8 cellular contexts compared by ENCODE assay signal in genomic region chr15:74826372-74826819, GRCh38. TPM values are rescaled to one million over a fixed set of nuclear protein-coding genes. Genes with fewer than 3 reads are reported as not detected.
DNase-seq lines count a peak whose midpoint lies in the region; FAIRE-seq and TF ChIP-seq lines count a peak whose summit lies in the region.

CPLX3 (plus strand) TSS chr15:74826627; CDS start chr15:74826704, 77 bp downstream.

- no peak within 1 kb of the TSS for H3K4me3 Mint-ChIP-seq in activated CD4-positive, alpha-beta memory T cell treated with anti-CD3 and anti-CD28 coated beads, Interleukin-2, amount 10 ng/mL, durations not matched to agents 7 days and 5 days

- no peak for FAIRE-seq in frontal cortex (lab: Jason Lieb, UNC)

- DNase-seq in HuH-7 (ENCODE audit: low spot score) (peak; percentile 54), frontal cortex (ENCODE audit: low spot score in 2 of 2) (peak; percentile 81 to 85), HEK293T (ENCODE audit: extremely low spot score) (no peak), NCI-H2196 treated with DMSO at 0.1 percent for 48 hours (lab: John Stamatoyannopoulos, UW; ENCODE audit: unreplicated experiment) (no peak), EL (no peak), DMS153 (lab: John Stamatoyannopoulos, UW) (no peak)
- peak; percentile 66 for DNase-seq in activated CD4-positive, alpha-beta memory T cell treated with anti-CD3 and anti-CD28 coated beads, Interleukin-2, amount 10 ng/mL, durations not matched to agents 7 days and 5 days
- DNase-seq in stimulated activated CD4-positive, alpha-beta T cell treated with anti-CD3 and anti-CD28 coated beads, Interleukin-15, amount 100 ng/mL, for 24 hours, result peak; percentile 49

- H3K27ac Mint-ChIP-seq in activated CD4-positive, alpha-beta memory T cell treated with anti-CD3 and anti-CD28 coated beads, Interleukin-2, amount 10 ng/mL, durations not matched to agents 7 days and 5 days, result no peak within 1 kb of the TSS

- peaks cover 25% of the 10 kb centered on the region for H3K27me3 Mint-ChIP-seq in activated CD4-positive, alpha-beta memory T cell treated with anti-CD3 and anti-CD28 coated beads, Interleukin-2, amount 10 ng/mL, durations not matched to agents 7 days and 5 days

- POLR2A ChIA-PET in activated CD4-positive, alpha-beta memory T cell treated with anti-CD3 and anti-CD28 coated beads, Interleukin-2, amount 10 ng/mL, durations not matched to agents 7 days and 5 days (lab: Charles Lee), result interaction anchor here (1.4 to 2.4 kb wide), 2 partner anchors 18 to 43 kb away, joined by 3 to 5 read pairs; no protein-coding TSS in a partner anchor
- POLR2A ChIA-PET in HEK293T (lab: Yijun Ruan, JAX), result interaction anchor here (1.8 kb wide), 1 partner anchor 16 kb away, joined by 4 read pairs; no protein-coding TSS in a partner anchor

- CTCF ChIA-PET in activated CD4-positive, alpha-beta memory T cell treated with anti-CD3 and anti-CD28 coated beads, Interleukin-2, amount 10 ng/mL, durations not matched to agents 7 days and 5 days (lab: Charles Lee), result interaction anchor here (1.0 to 1.5 kb wide), 5 partner anchors 9 to 58 kb away, joined by 3 read pairs; no protein-coding TSS in a partner anchor
- CTCF ChIA-PET in HEK293T (lab: Yijun Ruan, JAX), result interaction anchor here (1.3 kb wide), 1 partner anchor 75 kb away, joined by 3 read pairs; no protein-coding TSS in a partner anchor

- H3K9me3 Mint-ChIP-seq in activated CD4-positive, alpha-beta memory T cell treated with anti-CD3 and anti-CD28 coated beads, Interleukin-2, amount 10 ng/mL, durations not matched to agents 7 days and 5 days, result no peaks in the 10 kb centered on the region

- H3K36me3 Mint-ChIP-seq in activated CD4-positive, alpha-beta memory T cell treated with anti-CD3 and anti-CD28 coated beads, Interleukin-2, amount 10 ng/mL, durations not matched to agents 7 days and 5 days (ENCODE audit: low read depth), result no peaks in the 10 kb centered on the region

- peaks cover 14% of the 10 kb centered on the region for H3K4me1 Mint-ChIP-seq in activated CD4-positive, alpha-beta memory T cell treated with anti-CD3 and anti-CD28 coated beads, Interleukin-2, amount 10 ng/mL, durations not matched to agents 7 days and 5 days

TF ChIP-seq in HEK293T, 16 proteins besides CTCF, POLR2A, EP300 and RAD21:
- TF ChIP-seq LEF1 (IDR thresholded peaks at IDR 0.05; ENCODE audit: borderline replicate concordance) (no peak), L3MBTL2 (conservative IDR thresholded peaks at IDR 0.05) (no peak), BHLHE40 (IDR thresholded peaks at IDR 0.05; ENCODE audit: borderline replicate concordance) (no peak), ARNT (IDR thresholded peaks at IDR 0.05) (no peak), ELF4 (IDR thresholded peaks at IDR 0.05) (no peak), FOXK2 (IDR thresholded peaks at IDR 0.05) (no peak), ZNF384 (IDR thresholded peaks at IDR 0.05) (no peak), HDGF (IDR thresholded peaks at IDR 0.05; ENCODE audit: borderline replicate concordance) (no peak), FOXA1 (IDR thresholded peaks at IDR 0.05) (no peak), TARDBP (IDR thresholded peaks at IDR 0.05) (no peak), SUZ12 (IDR thresholded peaks at IDR 0.05) (no peak), SP1 (IDR thresholded peaks at IDR 0.05) (no peak), FOXM1 (IDR thresholded peaks at IDR 0.05; ENCODE audit: borderline replicate concordance) (no peak)

RNA-seq across cellular contexts. Expression of gene CPLX3, which starts in this region (rescaled TPM):
- under 1 TPM in 1 of 2 experiments, not detected in 1; 0.18 TPM for total RNA-seq in activated CD4-positive, alpha-beta memory T cell treated with anti-CD3 and anti-CD28 coated beads, Interleukin-2, amount 10 ng/mL, durations not matched to agents 7 days and 5 days
- 0.82 TPM for total RNA-seq in frontal cortex

Comparison
In these comparisons a context has a peak if more than half of its experiments do, and no peak if none do; other contexts are left out.
1. Peak in DNase-seq in activated CD4-positive, alpha-beta memory T cell treated with anti-CD3 and anti-CD28 coated beads, Interleukin-2, amount 10 ng/mL, durations not matched to agents 7 days and 5 days; RNA of the gene not detected or under 1 TPM.
2. Peak in DNase-seq in frontal cortex; RNA of the gene not detected or under 1 TPM.
3. DNase-seq: peak in HuH-7 (single experiment) and stimulated activated CD4-positive, alpha-beta T cell treated with anti-CD3 and anti-CD28 coated beads, Interleukin-15, amount 100 ng/mL, for 24 hours (single experiment); none in HEK293T (single experiment), NCI-H2196 treated with DMSO at 0.1 percent for 48 hours (single experiment), EL (single experiment) and DMS153 (single experiment).